ENCODE assay signal across 8 cellular contexts in genomic region chr5:111513175-111513520, GRCh38. TPM values are rescaled to one million over a fixed set of nuclear protein-coding genes. Genes with fewer than 3 reads are reported as not detected.
DNase-seq lines count a peak whose midpoint lies in the region; ATAC-seq and TF ChIP-seq lines count a peak whose summit lies in the region.

No MANE protein-coding gene starts in this region.

- TF ChIP-seq CTCF in lower leg skin (IDR thresholded peaks at IDR 0.05) = no peak
- no peak for TF ChIP-seq CTCF in upper lobe of left lung (IDR thresholded peaks at IDR 0.05)

- no peaks in the 10 kb centered on the region for H3K9me3 Mint-ChIP-seq in activated naive CD4-positive, alpha-beta T cell treated with anti-CD3 and anti-CD28 coated beads, Interleukin-2, amount 50 U/mL, for 24 hours

- H3K27ac ChIP-seq in angular gyrus (ENCODE audit: low read depth, low read length) (peak overlapping the region; percentile 75), upper lobe of left lung (peak overlapping the region; percentile 87 to 97 (median 91))

- H3K36me3 ChIP-seq in upper lobe of left lung = no peaks in the 10 kb centered on the region

- intact Hi-C loops in lower leg skin (cut with DNase I; ENCODE audit: low total_unique reads) = no loop called here

- H3K4me3 Mint-ChIP-seq in activated naive CD4-positive, alpha-beta T cell treated with anti-CD3 and anti-CD28 coated beads, Interleukin-2, amount 50 U/mL, for 24 hours = peak overlapping the region; percentile 95

- WGBS in lower leg skin, 2 donors = 24 to 25% methylated on average over 5 of the region's 5 CpGs
- 19 to 25% methylated on average over 5 of the region's 5 CpGs for WGBS in upper lobe of left lung, 2 donors

- no peak for TF ChIP-seq POLR2A in lower leg skin (IDR thresholded peaks at IDR 0.05)
- TF ChIP-seq POLR2A in upper lobe of left lung (IDR thresholded peaks at IDR 0.05) = no peak

- H3K27me3 Mint-ChIP-seq in activated naive CD4-positive, alpha-beta T cell treated with anti-CD3 and anti-CD28 coated beads, Interleukin-2, amount 50 U/mL, for 24 hours = no peaks in the 10 kb centered on the region

- no peak for TF ChIP-seq EP300 in upper lobe of left lung (IDR thresholded peaks at IDR 0.05)

- no peaks in the 10 kb centered on the region for H3K27me3 ChIP-seq in upper lobe of left lung

- ATAC-seq in upper lobe of left lung (ENCODE audit: low FRiP score in 2 of 2) = no peak
- no peak for ATAC-seq in HG02571 (IDR thresholded peaks at IDR 0.05; ENCODE audit: unreplicated experiment)
- ATAC-seq in GM21786 (IDR thresholded peaks at IDR 0.05; ENCODE audit: unreplicated experiment) = no peak

- H3K27ac Mint-ChIP-seq in activated naive CD4-positive, alpha-beta T cell treated with anti-CD3 and anti-CD28 coated beads, Interleukin-2, amount 50 U/mL, for 24 hours = peak overlapping the region; percentile 97

- peak overlapping the region; percentile 37 for H3K4me3 ChIP-seq in lower leg skin (ENCODE audit: low read depth, poor library complexity, severe bottlenecking)
- H3K4me3 ChIP-seq in upper lobe of left lung = peak overlapping the region; percentile 35 to 90 (median 80)

- no peaks in the 10 kb centered on the region for H3K36me3 Mint-ChIP-seq in activated naive CD4-positive, alpha-beta T cell treated with anti-CD3 and anti-CD28 coated beads, Interleukin-2, amount 50 U/mL, for 24 hours

- no peaks in the 10 kb centered on the region for H3K9me3 ChIP-seq in upper lobe of left lung

- H3K4me1 ChIP-seq in upper lobe of left lung = peaks cover 3 to 42% (median 19%) of the 10 kb centered on the region in 4 donors

- H3K4me1 Mint-ChIP-seq in activated naive CD4-positive, alpha-beta T cell treated with anti-CD3 and anti-CD28 coated beads, Interleukin-2, amount 50 U/mL, for 24 hours = peaks cover 58% of the 10 kb centered on the region

- no peak for DNase-seq in activated naive CD4-positive, alpha-beta T cell treated with anti-CD3 and anti-CD28 coated beads, Interleukin-2, amount 50 U/mL, for 16 hours
- DNase-seq in lower leg skin (ENCODE audit: low spot score in 2 of 2) (no peak), upper lobe of left lung (no peak), kidney glomerular epithelial cell (lab: John Stamatoyannopoulos, UW) (no peak)

RNA-seq across cellular contexts. Expression of gene STARD4, which starts 0.8 kb away (rescaled TPM):
- total RNA-seq in lower leg skin (1 to 10 TPM in 3 of 4 donors, under 1 TPM in 1; 0.34 to 3.2 (median 2.9) TPM), upper lobe of left lung (10 to 100 TPM; 23.0 to 71.5 (median 41.8) TPM)

Comparison
In these comparisons a context has a peak if more than half of its experiments do, and no peak if none do; other contexts are left out.
1. RNA of gene STARD4, which starts 0.8 kb away (total RNA-seq): 23.0 to 71.5 TPM in upper lobe of left lung; 0.34 to 3.2 TPM in lower leg skin; every median in the first group is over 4 times any median in the second.